1 cellular context compared by ENCODE assay signal in genomic region chr9:93138171-93138764, GRCh38.
TF ChIP-seq lines count a peak whose summit lies in the region.

No MANE protein-coding gene starts in this region.

TF ChIP-seq in IMR-90, 13 proteins besides CTCF, POLR2A, EP300 and RAD21:
- TF ChIP-seq USF2 (IDR thresholded peaks at IDR 0.05; ENCODE audit: low read depth, low read length) (no peak), MAZ (IDR thresholded peaks at IDR 0.05; ENCODE audit: borderline replicate concordance, low read depth, low read length) (no peak), MAFK (IDR thresholded peaks at IDR 0.05; ENCODE audit: low read depth, low read length) (no peak), NFE2L2 (IDR thresholded peaks at IDR 0.05; ENCODE audit: low read depth, low read length) (no peak), FOS (IDR thresholded peaks at IDR 0.05; ENCODE audit: low read depth, low read length) (no peak), SMC3 (IDR thresholded peaks at IDR 0.05; ENCODE audit: low read depth, low read length) (no peak), ELK1 (IDR thresholded peaks at IDR 0.05; ENCODE audit: borderline replicate concordance, low read depth, low read length) (no peak), RFX5 (IDR thresholded peaks at IDR 0.05; ENCODE audit: low read depth, low read length) (no peak), CHD1 (IDR thresholded peaks at IDR 0.05; ENCODE audit: low read depth, low read length) (no peak), MXI1 (IDR thresholded peaks at IDR 0.05; ENCODE audit: borderline replicate concordance, low read depth, low read length) (no peak), BHLHE40 (IDR thresholded peaks at IDR 0.05; ENCODE audit: low read depth, low read length) (no peak), CEBPB (IDR thresholded peaks at IDR 0.05; ENCODE audit: low read depth, low read length) (no peak), RCOR1 (IDR thresholded peaks at IDR 0.05; ENCODE audit: insufficient replicate concordance, low read length) (no peak)
